Comparison of ENCODE assay signal across 9 cellular contexts in the genomic region with DNA sequence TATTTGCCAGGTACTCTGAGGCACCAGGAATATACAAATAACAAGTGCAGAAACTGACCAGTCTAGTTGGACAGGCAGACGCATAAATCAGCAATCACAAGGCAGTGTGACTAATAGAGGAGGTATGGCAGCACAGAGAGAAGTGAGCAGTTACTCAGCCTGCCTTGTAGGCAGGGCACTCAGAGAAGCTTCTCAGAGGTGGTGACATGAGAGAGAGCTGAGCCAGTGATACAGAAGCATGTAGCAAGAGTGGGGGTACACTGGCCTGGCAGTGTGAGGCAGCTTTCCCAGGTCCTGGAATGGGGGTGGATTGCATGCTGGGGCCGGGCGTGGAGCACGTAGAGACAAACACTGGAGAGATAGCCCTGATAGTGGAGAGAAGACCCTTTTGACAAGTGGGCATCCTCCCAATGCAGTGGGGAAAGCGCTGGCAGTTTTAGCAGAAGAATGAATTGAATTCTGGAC. TPM values are rescaled to one million over a fixed set of nuclear protein-coding genes. Genes with fewer than 3 reads are reported as not detected.
DNase-seq lines count a peak whose midpoint lies in the region; ATAC-seq lines count a peak whose summit lies in the region.
"Had no signal": no experiment of that assay in that cellular context is flagged by ENCODE, and none has a peak within 500 bp of the region (broad histone marks: within the 10 kb centered on the region; RNA-seq: fewer than 3 reads in every experiment).

No MANE protein-coding gene starts in this region.

- DNase-seq in HCEC 1CT (peak; percentile 99), amniotic stem cell (lab: John Stamatoyannopoulos, UW) (peak; percentile 92), right cardiac atrium (peak in 1 of 3 donors; percentile 59), substantia nigra (lab: John Stamatoyannopoulos, UW) (peak in 1 of 49 donors; percentile 30), middle frontal gyrus (ENCODE audit: extremely low spot score, low spot score) (no peak), germinal center (ENCODE audit: low spot score) (no peak), amygdala (lab: John Stamatoyannopoulos, UW) (no peak)
- no peak for DNase-seq in activated CD4-positive, alpha-beta T cell treated with anti-CD3 and anti-CD28 coated beads for 4 hours

- H3K9me3 ChIP-seq in right cardiac atrium (ENCODE audit: control insufficient read depth, low read length) = no peaks in the 10 kb centered on the region

- intact Hi-C loops in right cardiac atrium (cut with DNase I) = no loop called here

- no peak overlapping the region for H3K4me3 ChIP-seq in right cardiac atrium (ENCODE audit: low read length)

- ATAC-seq in right cardiac atrium = peak; percentile 38 to 77

- WGBS in right cardiac atrium = 76% methylated on average over 5 of the region's 5 CpGs

- H3K27ac ChIP-seq in right cardiac atrium (ENCODE audit: low read length) (peak overlapping the region; percentile 40), substantia nigra (ENCODE audit: low read depth, low read length, poor library complexity, severe bottlenecking) (peak overlapping the region; percentile 92)

- peaks cover 13% of the 10 kb centered on the region for H3K4me1 ChIP-seq in right cardiac atrium (ENCODE audit: control insufficient read depth, insufficient read depth, low read length)

- no peaks in the 10 kb centered on the region for H3K27me3 ChIP-seq in right cardiac atrium (ENCODE audit: control insufficient read depth, insufficient read depth)

RNA-seq across cellular contexts. Expression of gene PHLDA3, which starts 7.8 kb away (rescaled TPM):
- total RNA-seq in right cardiac atrium = 10 to 100 TPM; 21.8 to 47.4 (median 29.9) TPM
- 18.1 TPM for polyA plus RNA-seq in right cardiac atrium

RNA-seq across cellular contexts. Expression of gene TNNI1, which starts 39.7 kb away (rescaled TPM):
- total RNA-seq in right cardiac atrium = 100 to 1,000 TPM in 2 of 4 donors, 10 to 100 TPM in 2; 77.9 to 215 (median 100) TPM
- polyA plus RNA-seq in right cardiac atrium = 81.3 TPM
- total RNA-seq: mononuclear cell had no signal

RNA-seq across cellular contexts. Expression of gene CSRP1, which starts 45.7 kb away (rescaled TPM):
- 100 to 1,000 TPM in 3 of 4 donors, 10 to 100 TPM in 1; 97.2 to 343 (median 132) TPM for total RNA-seq in right cardiac atrium
- polyA plus RNA-seq in right cardiac atrium = 121 TPM

Comparison
In these comparisons a context has a peak if more than half of its experiments do, and no peak if none do; other contexts are left out.
1. DNase-seq: peak in HCEC 1CT (single experiment) and amniotic stem cell (single experiment); none in middle frontal gyrus (single experiment), germinal center (single experiment), amygdala (0 of 56) and activated CD4-positive, alpha-beta T cell treated with anti-CD3 and anti-CD28 coated beads for 4 hours (0 of 2).